ENCODE assay signal across 6 cellular contexts in genomic region chr17:50534222-50534978, GRCh38. TPM values are rescaled to one million over a fixed set of nuclear protein-coding genes. Genes with fewer than 3 reads are reported as not detected.
DNase-seq lines count a peak whose midpoint lies in the region; ATAC-seq and TF ChIP-seq lines count a peak whose summit lies in the region.

No MANE protein-coding gene starts in this region.

- peaks cover 49% of the 10 kb centered on the region for H3K27me3 ChIP-seq in left ventricle myocardium inferior (ENCODE audit: low read depth)

- peaks cover 35% of the 10 kb centered on the region for H3K4me1 ChIP-seq in left ventricle myocardium inferior

- DNase-seq in Right ventricle myocardium inferior (ENCODE audit: missing footprints) (no peak), cardiac septum (ENCODE audit: low spot score) (no peak), left ventricle myocardium inferior (no peak), ureter (ENCODE audit: low spot score) (peak; percentile 88)

- peak overlapping the region; percentile 90 for H3K27ac ChIP-seq in left ventricle myocardium inferior (replicated peaks)

- intact Hi-C loops in Right ventricle myocardium inferior (cut with DNase I) = no loop called here
- intact Hi-C loops in cardiac septum (cut with DNase I) = no loop called here
- intact Hi-C loops in left ventricle myocardium inferior (cut with micrococcal nuclease) = no loop called here

- H3K9me3 ChIP-seq in left ventricle myocardium inferior (replicated peaks) = no peaks in the 10 kb centered on the region

- H3K4me3 ChIP-seq in left ventricle myocardium inferior = peak overlapping the region; percentile 71

- ATAC-seq in Right ventricle myocardium inferior (peak; percentile 53), GM19467 (IDR thresholded peaks at IDR 0.05; ENCODE audit: unreplicated experiment) (no peak), GM21528 (IDR thresholded peaks at IDR 0.05; ENCODE audit: low FRiP score, unreplicated experiment) (no peak)

- TF ChIP-seq CTCF in left ventricle myocardium inferior (IDR thresholded peaks at IDR 0.05; ENCODE audit: borderline replicate concordance) = peak; percentile 52

- H3K36me3 ChIP-seq in left ventricle myocardium inferior = peaks cover 26% of the 10 kb centered on the region

RNA-seq across cellular contexts. Expression of gene EPN3, which starts 1.9 kb away (rescaled TPM):
- total RNA-seq in Right ventricle myocardium inferior = 21.5 TPM
- total RNA-seq in cardiac septum = 8.5 TPM
- 19.9 TPM for total RNA-seq in left ventricle myocardium inferior
- total RNA-seq in ureter = 70.5 TPM

RNA-seq across cellular contexts. Expression of gene SPATA20, which starts 12.6 kb away (rescaled TPM):
- total RNA-seq in Right ventricle myocardium inferior (60.4 TPM), cardiac septum (51.9 TPM), left ventricle myocardium inferior (66.3 TPM), ureter (101 TPM)

RNA-seq across cellular contexts. Expression of gene CACNA1G, which starts 26.1 kb away (rescaled TPM):
- 0.38 TPM for total RNA-seq in Right ventricle myocardium inferior
- total RNA-seq in cardiac septum = 0.13 TPM
- 0.58 TPM for total RNA-seq in left ventricle myocardium inferior
- 0.36 TPM for total RNA-seq in ureter

RNA-seq across cellular contexts. Expression of gene MYCBPAP, which starts 26.2 kb away (rescaled TPM):
- total RNA-seq in Right ventricle myocardium inferior (0.81 TPM), cardiac septum (0.13 TPM), left ventricle myocardium inferior (0.82 TPM), ureter (1.1 TPM)

RNA-seq across cellular contexts. Expression of gene RSAD1, which starts 55.7 kb away (rescaled TPM):
- total RNA-seq in Right ventricle myocardium inferior (52.7 TPM), cardiac septum (35.4 TPM), left ventricle myocardium inferior (51.7 TPM), ureter (33.2 TPM)
